ENCODE assay signal across 22 cellular contexts in genomic region chr1:167675440-167675839, GRCh38. TPM values are rescaled to one million over a fixed set of nuclear protein-coding genes. Genes with fewer than 3 reads are reported as not detected.
DNase-seq lines count a peak whose midpoint lies in the region; ATAC-seq and TF ChIP-seq lines count a peak whose summit lies in the region.
"Had no signal": no experiment of that assay in that cellular context is flagged by ENCODE, and none has a peak within 500 bp of the region (broad histone marks: within the 10 kb centered on the region; RNA-seq: fewer than 3 reads in every experiment).

No MANE protein-coding gene starts in this region.

- DNase-seq in activated naive CD4-positive, alpha-beta T cell treated with anti-CD3 and anti-CD28 coated beads, Interleukin-2, amount 50 U/mL, for 16 hours: no peak
- no peak for DNase-seq in CD4-positive, alpha-beta memory T cell
- DNase-seq in activated naive CD8-positive, alpha-beta T cell treated with anti-CD3 and anti-CD28 coated beads for 36 hours: no peak
- DNase-seq in NCI-H748 treated with DMSO at 0.1 percent for 48 hours (lab: John Stamatoyannopoulos, UW): no peak
- DNase-seq: EL, GF-D8, H9, HFFc6, MM.1S, NCI-H1048, NCI-H1417 treated with DMSO at 0.1 percent for 48 hours, NCI-H187, NCI-H2107, NCI-H446 treated with DMSO at 0.1 percent for 48 hours, PC-9, RPMI8226, SHP77 had no signal

- no peaks in the 10 kb centered on the region for H3K27me3 ChIP-seq in CD4-positive, alpha-beta memory T cell (ENCODE audit: insufficient read depth, low read length)
- H3K27me3 ChIP-seq in neutrophil: no peaks in the 10 kb centered on the region
- H3K27me3 ChIP-seq: BLaER1 had no signal

- no peaks in the 10 kb centered on the region for H3K27me3 Mint-ChIP-seq in activated naive CD4-positive, alpha-beta T cell treated with anti-CD3 and anti-CD28 coated beads, Interleukin-2, amount 50 U/mL, for 24 hours
- no peaks in the 10 kb centered on the region for H3K27me3 Mint-ChIP-seq in CD4-positive, alpha-beta memory T cell
- H3K27me3 Mint-ChIP-seq in activated naive CD8-positive, alpha-beta T cell treated with anti-CD3 and anti-CD28 coated beads for 36 hours: no peaks in the 10 kb centered on the region

- peak overlapping the region; percentile 20 for H3K27ac Mint-ChIP-seq in activated naive CD4-positive, alpha-beta T cell treated with anti-CD3 and anti-CD28 coated beads, Interleukin-2, amount 50 U/mL, for 24 hours
- H3K27ac Mint-ChIP-seq in CD4-positive, alpha-beta memory T cell: peak overlapping the region in 4 of 7 donors; percentile 70 to 79 (median 76)
- H3K27ac Mint-ChIP-seq in activated naive CD8-positive, alpha-beta T cell treated with anti-CD3 and anti-CD28 coated beads for 36 hours: peak overlapping the region; percentile 12
- H3K27ac Mint-ChIP-seq: H9, HFFc6 had no signal

- H3K9me3 ChIP-seq in CD4-positive, alpha-beta memory T cell (ENCODE audit: control insufficient read depth in 1 of 2, low read length in 2 of 2): no peaks in the 10 kb centered on the region
- no peaks in the 10 kb centered on the region for H3K9me3 ChIP-seq in neutrophil
- H3K9me3 ChIP-seq: BLaER1 had no signal

- H3K4me3 Mint-ChIP-seq in activated naive CD4-positive, alpha-beta T cell treated with anti-CD3 and anti-CD28 coated beads, Interleukin-2, amount 50 U/mL, for 24 hours: no peak overlapping the region
- no peak overlapping the region for H3K4me3 Mint-ChIP-seq in CD4-positive, alpha-beta memory T cell
- no peak overlapping the region for H3K4me3 Mint-ChIP-seq in activated naive CD8-positive, alpha-beta T cell treated with anti-CD3 and anti-CD28 coated beads for 36 hours
- H3K4me3 Mint-ChIP-seq: H9, HFFc6 had no signal

- H3K4me1 Mint-ChIP-seq in activated naive CD4-positive, alpha-beta T cell treated with anti-CD3 and anti-CD28 coated beads, Interleukin-2, amount 50 U/mL, for 24 hours: peaks cover 61% of the 10 kb centered on the region
- peaks cover 36 to 59% (median 49%) of the 10 kb centered on the region in 4 donors for H3K4me1 Mint-ChIP-seq in CD4-positive, alpha-beta memory T cell
- H3K4me1 Mint-ChIP-seq in activated naive CD8-positive, alpha-beta T cell treated with anti-CD3 and anti-CD28 coated beads for 36 hours: peaks cover 42% of the 10 kb centered on the region

- intact Hi-C loops in CD4-positive, alpha-beta memory T cell (cut with micrococcal nuclease): no loop called here

- H3K36me3 Mint-ChIP-seq in activated naive CD4-positive, alpha-beta T cell treated with anti-CD3 and anti-CD28 coated beads, Interleukin-2, amount 50 U/mL, for 24 hours: peaks cover 21% of the 10 kb centered on the region
- peaks cover 41 to 61% of the 10 kb centered on the region in 2 donors for H3K36me3 Mint-ChIP-seq in CD4-positive, alpha-beta memory T cell
- peaks cover 46% of the 10 kb centered on the region for H3K36me3 Mint-ChIP-seq in activated naive CD8-positive, alpha-beta T cell treated with anti-CD3 and anti-CD28 coated beads for 36 hours

- H3K4me1 ChIP-seq in CD4-positive, alpha-beta memory T cell (ENCODE audit: insufficient read depth, low read length): peaks cover 80% of the 10 kb centered on the region
- H3K4me1 ChIP-seq in neutrophil (ENCODE audit: control insufficient read depth in 1 of 2, insufficient read depth in 1 of 2, low read depth in 1 of 2, low read length in 1 of 2): peaks cover 47% of the 10 kb centered on the region in 2 experiments

- no peaks in the 10 kb centered on the region for H3K9me3 Mint-ChIP-seq in activated naive CD4-positive, alpha-beta T cell treated with anti-CD3 and anti-CD28 coated beads, Interleukin-2, amount 50 U/mL, for 24 hours
- no peaks in the 10 kb centered on the region for H3K9me3 Mint-ChIP-seq in CD4-positive, alpha-beta memory T cell
- H3K9me3 Mint-ChIP-seq in activated naive CD8-positive, alpha-beta T cell treated with anti-CD3 and anti-CD28 coated beads for 36 hours: no peaks in the 10 kb centered on the region
- H3K9me3 Mint-ChIP-seq: H9, HFFc6 had no signal

- no peak overlapping the region for H3K4me3 ChIP-seq in CD4-positive, alpha-beta memory T cell (ENCODE audit: low read length in 2 of 2)
- no peak overlapping the region for H3K4me3 ChIP-seq in neutrophil (ENCODE audit: low read depth in 1 of 2, low read length in 1 of 2)
- H3K4me3 ChIP-seq: BLaER1, PC-9 had no signal

- H3K27ac ChIP-seq in CD4-positive, alpha-beta memory T cell (ENCODE audit: low read depth, low read length): peak overlapping the region; percentile 17
- H3K27ac ChIP-seq in neutrophil: peak overlapping the region; percentile 11
- H3K27ac ChIP-seq: BLaER1, PC-9 had no signal

- ATAC-seq in SK-N-SH treated with all-trans-retinoic acid at 6 μM for 48 hours: no peak
- no peak for ATAC-seq in GM21825 (IDR thresholded peaks at IDR 0.05; ENCODE audit: unreplicated experiment)

- CTCF ChIA-PET in CD4-positive, alpha-beta memory T cell (lab: Charles Lee; ENCODE audit: partially characterized antibody): interaction anchor here (0.6 to 5.7 kb wide), 9 partner anchors 9 to 134 kb away, joined by 3 to 31 read pairs (median 4); no protein-coding TSS in a partner anchor

- peaks cover 44% of the 10 kb centered on the region for H3K36me3 ChIP-seq in CD4-positive, alpha-beta memory T cell (ENCODE audit: insufficient read depth, low read length)
- H3K36me3 ChIP-seq in neutrophil: peaks cover 77% of the 10 kb centered on the region

- TF ChIP-seq CTCF in neutrophil (IDR thresholded peaks at IDR 0.05): no peak

- POLR2A ChIA-PET in CD4-positive, alpha-beta memory T cell (lab: Charles Lee; ENCODE audit: partially characterized antibody): interaction anchor here (0.7 to 3.1 kb wide), 5 partner anchors 12 to 75 kb away, joined by 3 to 10 read pairs (median 4); no protein-coding TSS in a partner anchor

TF ChIP-seq in SK-N-SH treated with all-trans-retinoic acid at 6 μM for 48 hours, 23 proteins besides CTCF, POLR2A, EP300 and RAD21:
- TF ChIP-seq ZNF8 (CRISPR knock-in tag; IDR thresholded peaks at IDR 0.05) (no peak), ARNTL (CRISPR knock-in tag; IDR thresholded peaks at IDR 0.05; ENCODE audit: borderline replicate concordance, low read depth) (no peak), PPARA (CRISPR knock-in tag; IDR thresholded peaks at IDR 0.05; ENCODE audit: borderline replicate concordance) (no peak), TCF4 (CRISPR knock-in tag; IDR thresholded peaks at IDR 0.05; ENCODE audit: borderline replicate concordance) (no peak), ESRRG (CRISPR knock-in tag; IDR thresholded peaks at IDR 0.05) (no peak), ISL1 (CRISPR knock-in tag; IDR thresholded peaks at IDR 0.05) (no peak), RARB (CRISPR knock-in tag; IDR thresholded peaks at IDR 0.05) (no peak), CSDC2 (CRISPR knock-in tag; IDR thresholded peaks at IDR 0.05) (no peak), ZFP3 (CRISPR knock-in tag; IDR thresholded peaks at IDR 0.05) (no peak), ZC3H10 (CRISPR knock-in tag; IDR thresholded peaks at IDR 0.05) (no peak)

RNA-seq across cellular contexts. Expression of gene RCSD1, which starts 45.4 kb away (rescaled TPM):
- total RNA-seq in CD4-positive, alpha-beta memory T cell: 100 to 1,000 TPM; 124 to 129 TPM
- 100 to 1,000 TPM; 163 to 173 TPM for polyA plus RNA-seq in CD4-positive, alpha-beta memory T cell
- total RNA-seq in activated naive CD8-positive, alpha-beta T cell treated with anti-CD3 and anti-CD28 coated beads for 36 hours: 10 to 100 TPM; 56.4 to 58.2 TPM
- total RNA-seq: HFFc6, PC-9 had no signal

RNA-seq across cellular contexts. Expression of gene MPZL1, which starts 46.3 kb away (rescaled TPM):
- 1 to 10 TPM; 5.4 to 7.2 TPM for total RNA-seq in CD4-positive, alpha-beta memory T cell
- 10 to 100 TPM in 1 of 2 donors, 1 to 10 TPM in 1; 8.6 to 15.8 TPM for polyA plus RNA-seq in CD4-positive, alpha-beta memory T cell
- 10 to 100 TPM; 15.9 to 17.3 TPM for total RNA-seq in activated naive CD8-positive, alpha-beta T cell treated with anti-CD3 and anti-CD28 coated beads for 36 hours

Comparison
In these comparisons a context has a peak if more than half of its experiments do, and no peak if none do; other contexts are left out.
1. H3K27ac Mint-ChIP-seq: peak in every context shown above with its lines; median percentile 76 in CD4-positive, alpha-beta memory T cell; 20 in activated naive CD4-positive, alpha-beta T cell treated with anti-CD3 and anti-CD28 coated beads, Interleukin-2, amount 50 U/mL, for 24 hours; 12 in activated naive CD8-positive, alpha-beta T cell treated with anti-CD3 and anti-CD28 coated beads for 36 hours.